ENCODE assay signal across 25 cellular contexts in genomic region chr5:126723643-126724042, GRCh38. TPM values are rescaled to one million over a fixed set of nuclear protein-coding genes. Genes with fewer than 3 reads are reported as not detected.
A peak's percentile ranks its signal among the peaks of the same experiment; 100 is the strongest.
DNase-seq lines count a peak whose midpoint lies in the region; ATAC-seq and TF ChIP-seq lines count a peak whose summit lies in the region.
"Had no signal": no experiment of that assay in that cellular context is flagged by ENCODE, and none has a peak within 500 bp of the region (broad histone marks: within the 10 kb centered on the region; RNA-seq: fewer than 3 reads in every experiment).

No MANE protein-coding gene starts in this region.

- intact Hi-C loops in activated B cell treated with CpG ODN at 0.5 μM for 24 hours (cut with micrococcal nuclease) = no loop called here

- CTCF ChIA-PET in activated B cell treated with CpG ODN at 0.5 μM for 24 hours (lab: Charles Lee) = interaction anchor here (1.0 kb wide), 1 partner anchor 57 kb away, joined by 3 read pairs; no protein-coding TSS in a partner anchor

- no peak overlapping the region for H3K4me2 ChIP-seq in osteoblast (ENCODE audit: insufficient read depth, low read length)
- H3K4me2 ChIP-seq in MM.1S (ENCODE audit: low read depth, low read length) = no peak overlapping the region
- H3K4me2 ChIP-seq: GM23338 had no signal

- H3K9me3 ChIP-seq in osteoblast (ENCODE audit: low read depth, low read length) (no peaks in the 10 kb centered on the region), MM.1S (replicated peaks; ENCODE audit: insufficient read depth, low read length) (no peaks in the 10 kb centered on the region)
- H3K9me3 ChIP-seq: neutrophil, prostate gland, testis had no signal

- no peaks in the 10 kb centered on the region for H3K9me2 ChIP-seq in MM.1S (replicated peaks; ENCODE audit: insufficient read depth, low read length)

- no peak overlapping the region for H3K27ac Mint-ChIP-seq in activated B cell treated with CpG ODN at 0.5 μM for 24 hours
- H3K27ac Mint-ChIP-seq: activated naive CD8-positive, alpha-beta T cell treated with anti-CD3 and anti-CD28 coated beads, Interleukin-2, amount 50 U/mL, for 24 hours; CD4-positive, CD25-positive, alpha-beta regulatory T cell; GM23338 had no signal

- DNase-seq in activated B cell treated with CpG ODN at 0.5 μM for 24 hours = no peak
- DNase-seq in osteoblast (ENCODE audit: insufficient read length, low spot score, missing footprints) = peak; percentile 38
- DNase-seq in omental fat pad (ENCODE audit: low spot score) = no peak
- DNase-seq in MM.1S = no peak
- DNase-seq: activated gamma-delta T cell; activated naive CD8-positive, alpha-beta T cell treated with anti-CD3 and anti-CD28 coated beads, Interleukin-2, amount 50 U/mL, for 24 hours; CD4-positive, CD25-positive, alpha-beta regulatory T cell; hypothalamus; NCI-H1105; NCI-H2029 treated with DMSO at 0.1 percent for 48 hours; NCI-H774; stimulated activated CD4-positive, alpha-beta T cell treated with anti-CD3 and anti-CD28 coated beads, Interleukin-15, amount 100 ng/mL, for 24 hours; stimulated activated naive CD4-positive, alpha-beta T cell treated with Interleukin-2 at 50 U/mL for 16 hours; testis had no signal

- H3K9ac ChIP-seq in MM.1S (ENCODE audit: low read length) = no peak overlapping the region

- H3K79me2 ChIP-seq in osteoblast (ENCODE audit: insufficient read depth, low read length) = no peaks in the 10 kb centered on the region
- H3K79me2 ChIP-seq in MM.1S (ENCODE audit: low read length) = no peaks in the 10 kb centered on the region

- no peak for TF ChIP-seq CTCF in activated B cell treated with CpG ODN at 0.5 μM for 24 hours (IDR thresholded peaks at IDR 0.05)
- TF ChIP-seq CTCF in osteoblast (IDR thresholded peaks at IDR 0.05; ENCODE audit: extremely low read depth, low read depth, low read length) = no peak
- no peak for TF ChIP-seq CTCF in omental fat pad (IDR thresholded peaks at IDR 0.05)
- no peak for TF ChIP-seq CTCF in MM.1S (IDR thresholded peaks at IDR 0.05; ENCODE audit: low read length)

- H3K4me1 ChIP-seq in osteoblast (ENCODE audit: insufficient read depth, low read length) (no peaks in the 10 kb centered on the region), MM.1S (ENCODE audit: low read length) (no peaks in the 10 kb centered on the region)
- H3K4me1 ChIP-seq: prostate gland, testis had no signal

- no peaks in the 10 kb centered on the region for H4K20me1 ChIP-seq in osteoblast (ENCODE audit: insufficient read depth, low read length)
- no peaks in the 10 kb centered on the region for H4K20me1 ChIP-seq in MM.1S (ENCODE audit: insufficient read depth, low read length)

- H3K27me3 ChIP-seq in osteoblast (ENCODE audit: insufficient read depth, low read length) = peaks cover 4% of the 10 kb centered on the region
- no peaks in the 10 kb centered on the region for H3K27me3 ChIP-seq in MM.1S (replicated peaks; ENCODE audit: insufficient read depth, low read length)
- H3K27me3 ChIP-seq: neutrophil, testis had no signal

- H3K27ac ChIP-seq in osteoblast (ENCODE audit: low read depth, low read length) = no peak overlapping the region
- no peak overlapping the region for H3K27ac ChIP-seq in MM.1S (ENCODE audit: low read length)
- H3K27ac ChIP-seq: HL-60, neutrophil, prostate gland, RWPE1, testis had no signal

- H3K9me3 Mint-ChIP-seq in activated B cell treated with CpG ODN at 0.5 μM for 24 hours = peaks cover 7% of the 10 kb centered on the region
- H3K9me3 Mint-ChIP-seq: activated naive CD8-positive, alpha-beta T cell treated with anti-CD3 and anti-CD28 coated beads, Interleukin-2, amount 50 U/mL, for 24 hours; CD4-positive, CD25-positive, alpha-beta regulatory T cell; central memory CD8-positive, alpha-beta T cell had no signal

- H3K27me3 Mint-ChIP-seq in activated B cell treated with CpG ODN at 0.5 μM for 24 hours = no peaks in the 10 kb centered on the region
- H3K27me3 Mint-ChIP-seq: activated naive CD8-positive, alpha-beta T cell treated with anti-CD3 and anti-CD28 coated beads, Interleukin-2, amount 50 U/mL, for 24 hours; CD4-positive, CD25-positive, alpha-beta regulatory T cell; central memory CD8-positive, alpha-beta T cell had no signal

- no peaks in the 10 kb centered on the region for H3K36me3 ChIP-seq in osteoblast (ENCODE audit: insufficient read depth, low read length)
- no peaks in the 10 kb centered on the region for H3K36me3 ChIP-seq in MM.1S (replicated peaks; ENCODE audit: insufficient read depth, low read length)
- H3K36me3 ChIP-seq: neutrophil, prostate gland had no signal

- ATAC-seq in GM19351 (IDR thresholded peaks at IDR 0.05; ENCODE audit: unreplicated experiment) (peak; percentile 65), HG03342 (IDR thresholded peaks at IDR 0.05; ENCODE audit: unreplicated experiment) (peak; percentile 83), activated B cell treated with CpG ODN at 0.5 μM for 24 hours (ENCODE audit: low read depth) (peak; percentile 28), omental fat pad (ENCODE audit: low FRiP score) (no peak), HG02763 (IDR thresholded peaks at IDR 0.05; ENCODE audit: unreplicated experiment) (no peak), HG02870 (IDR thresholded peaks at IDR 0.05; ENCODE audit: unreplicated experiment) (no peak)
- ATAC-seq: activated naive CD8-positive, alpha-beta T cell treated with anti-CD3 and anti-CD28 coated beads, Interleukin-2, amount 50 U/mL, for 24 hours; GM23338; left lobe of liver had no signal

- POLR2A ChIA-PET in activated B cell treated with CpG ODN at 0.5 μM for 24 hours (lab: Charles Lee) = no interaction called here

- H3K36me3 Mint-ChIP-seq in activated B cell treated with CpG ODN at 0.5 μM for 24 hours (ENCODE audit: low read depth) = no peaks in the 10 kb centered on the region
- H3K36me3 Mint-ChIP-seq: CD4-positive, CD25-positive, alpha-beta regulatory T cell had no signal

- H3F3A ChIP-seq in MM.1S (ENCODE audit: insufficient read depth, low read length) = no peaks in the 10 kb centered on the region

- H3K4me3 ChIP-seq in osteoblast (ENCODE audit: insufficient read depth, low read length) (no peak overlapping the region), MM.1S (ENCODE audit: low read length) (no peak overlapping the region)
- H3K4me3 ChIP-seq: GM23338, prostate gland, testis had no signal

- H2AFZ ChIP-seq in osteoblast (ENCODE audit: low read length) = no peak overlapping the region
- no peak overlapping the region for H2AFZ ChIP-seq in MM.1S (ENCODE audit: low read length)
- H2AFZ ChIP-seq: GM23338 had no signal

- H3K4me1 Mint-ChIP-seq in activated B cell treated with CpG ODN at 0.5 μM for 24 hours = no peaks in the 10 kb centered on the region
- H3K4me1 Mint-ChIP-seq: activated naive CD8-positive, alpha-beta T cell treated with anti-CD3 and anti-CD28 coated beads, Interleukin-2, amount 50 U/mL, for 24 hours; CD4-positive, CD25-positive, alpha-beta regulatory T cell; central memory CD8-positive, alpha-beta T cell had no signal

- no peak overlapping the region for H3K4me3 Mint-ChIP-seq in activated B cell treated with CpG ODN at 0.5 μM for 24 hours
- H3K4me3 Mint-ChIP-seq: activated naive CD8-positive, alpha-beta T cell treated with anti-CD3 and anti-CD28 coated beads, Interleukin-2, amount 50 U/mL, for 24 hours; CD4-positive, CD25-positive, alpha-beta regulatory T cell; central memory CD8-positive, alpha-beta T cell; GM23338 had no signal

RNA-seq across cellular contexts. Expression of gene LMNB1, which starts 53.3 kb away (rescaled TPM):
- total RNA-seq in activated B cell treated with CpG ODN at 0.5 μM for 24 hours (34.7 and 35.7 TPM in 2 replicates), osteoblast (7.2 and 7.7 TPM in 2 replicates), omental fat pad (10 to 100 TPM in 3 of 4 donors, 1 to 10 TPM in 1; 4.4 to 20.4 (median 11.9) TPM)

Comparison
In these comparisons a context has a peak if more than half of its experiments do, and no peak if none do; other contexts are left out.
1. ATAC-seq: peak in GM19351 (single experiment), HG03342 (single experiment) and activated B cell treated with CpG ODN at 0.5 μM for 24 hours (single experiment); none in omental fat pad (single experiment), HG02763 (single experiment) and HG02870 (single experiment).